24 cellular contexts compared by ENCODE assay signal in the genomic region with DNA sequence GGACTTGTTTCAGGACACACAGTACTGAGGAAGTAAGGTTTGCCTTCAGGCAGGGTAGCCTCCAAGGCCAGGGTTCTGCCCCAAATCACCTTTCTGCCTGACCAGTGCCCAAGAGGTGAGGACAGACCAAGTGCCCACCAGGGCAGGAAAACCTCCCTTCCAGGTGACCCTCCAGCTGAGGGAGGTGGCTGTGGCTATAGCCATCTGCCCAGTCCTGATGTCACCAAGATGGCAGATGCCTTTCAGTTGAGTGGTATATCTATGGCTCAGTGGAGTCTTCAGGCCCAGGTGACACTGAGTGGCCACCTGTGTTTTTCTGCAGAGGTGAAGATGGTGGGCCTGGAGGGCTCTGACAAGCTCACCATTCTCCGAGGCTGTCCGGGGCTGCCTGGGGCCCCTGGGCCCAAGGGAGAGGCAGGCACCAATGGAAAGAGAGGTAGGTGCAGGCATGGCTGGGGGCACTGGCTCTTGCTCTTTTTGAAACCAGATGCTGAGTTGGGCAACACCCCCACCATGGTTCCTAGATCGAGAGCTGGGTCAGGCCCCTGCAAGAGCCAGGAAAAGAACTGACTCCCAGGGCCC. TPM values are rescaled to one million over a fixed set of nuclear protein-coding genes. Genes with fewer than 3 reads are reported as not detected.
DNase-seq lines count a peak whose midpoint lies in the region; ATAC-seq, FAIRE-seq and TF ChIP-seq lines count a peak whose summit lies in the region.
"Had no signal": no experiment of that assay in that cellular context is flagged by ENCODE, and none has a peak within 500 bp of the region (broad histone marks: within the 10 kb centered on the region; RNA-seq: fewer than 3 reads in every experiment).

No MANE protein-coding gene starts in this region.

- ATAC-seq in HepG2: no peak
- ATAC-seq in right lobe of liver: no peak
- ATAC-seq: GM23338, HCT116 had no signal

- H3K36me3 ChIP-seq in liver (ENCODE audit: control insufficient read depth in 4 of 4, insufficient read depth in 3 of 4, low read depth in 1 of 4, low read length in 3 of 4): no peaks in the 10 kb centered on the region
- no peaks in the 10 kb centered on the region for H3K36me3 ChIP-seq in HepG2 (replicated peaks in 1 of 2; ENCODE audit: control insufficient read depth in 1 of 2, insufficient read depth in 2 of 2, low read length in 2 of 2)
- H3K36me3 ChIP-seq in right lobe of liver: no peaks in the 10 kb centered on the region

- POLR2A ChIA-PET in HepG2 (lab: Yijun Ruan, JAX): no interaction called here

- H3K9me3 ChIP-seq in liver (ENCODE audit: control insufficient read depth in 4 of 4, low read length in 3 of 4) (no peaks in the 10 kb centered on the region), HepG2 (ENCODE audit: low read length) (no peaks in the 10 kb centered on the region), right lobe of liver (no peaks in the 10 kb centered on the region)

- no peak for FAIRE-seq in HepG2 (lab: Jason Lieb, UNC)
- FAIRE-seq: GM12891, GM18507 had no signal

- no TSS peak for BruUV-seq in HepG2 (replicated peaks; lab: Mats Ljungman, UMichigan)

- TF ChIP-seq CTCF in liver (IDR thresholded peaks at IDR 0.05; ENCODE audit: low read depth, low read length, missing input control): no peak
- no peak for TF ChIP-seq CTCF in HepG2 (CRISPR knock-in tag; IDR thresholded peaks at IDR 0.05)
- no peak for TF ChIP-seq CTCF in right lobe of liver (IDR thresholded peaks at IDR 0.05)

- no peak overlapping the region for H3K4me2 ChIP-seq in HepG2 (ENCODE audit: low read depth, low read length)
- H3K4me2 ChIP-seq: GM23338 had no signal

- TF ChIP-seq POLR2A in HepG2 (IDR thresholded peaks at IDR 0.05; ENCODE audit: insufficient read depth in 1 of 2, low read depth in 2 of 2, low read length in 2 of 2) (no peak), right lobe of liver (IDR thresholded peaks at IDR 0.05) (no peak)

- H3K79me2 ChIP-seq in HepG2 (ENCODE audit: insufficient read depth, low read length): no peaks in the 10 kb centered on the region

- no peak for DNase-seq in HepG2 (ENCODE audit: low spot score)
- DNase-seq in right lobe of liver: no peak
- DNase-seq in mesenteric fat pad (ENCODE audit: low spot score): peak; percentile 39
- DNase-seq in SHP77 (lab: John Stamatoyannopoulos, UW): no peak
- no peak for DNase-seq in NCI-H2107 treated with DMSO at 0.1 percent for 48 hours (lab: John Stamatoyannopoulos, UW; ENCODE audit: unreplicated experiment)
- DNase-seq: C1 segment of cervical spinal cord; Calu3; CD4-positive, alpha-beta memory T cell; COR-L47; DMS53; DMS79 treated with DMSO at 0.1 percent for 48 hours; GF-D8; H9 had no signal

- H3K27me3 ChIP-seq in liver (ENCODE audit: control insufficient read depth in 4 of 4, insufficient read depth in 4 of 4, low read length in 3 of 4): no peaks in the 10 kb centered on the region
- H3K27me3 ChIP-seq in HepG2 (ENCODE audit: control insufficient read depth in 1 of 2, insufficient read depth in 2 of 2, low read length in 2 of 2): peaks cover 8 to 55% of the 10 kb centered on the region in 2 experiments
- no peaks in the 10 kb centered on the region for H3K27me3 ChIP-seq in right lobe of liver

- intact Hi-C loops in HepG2 (cut with micrococcal nuclease; ENCODE audit: unreplicated experiment): no loop called here
- intact Hi-C loops in right lobe of liver (cut with DNase I): no loop called here

- H2AFZ ChIP-seq in HepG2 (ENCODE audit: low read length): no peak overlapping the region
- H2AFZ ChIP-seq: GM23338 had no signal

- no peaks in the 10 kb centered on the region for H3K4me1 ChIP-seq in liver (ENCODE audit: control insufficient read depth in 4 of 4, insufficient read depth in 4 of 4, low read length in 3 of 4)
- no peaks in the 10 kb centered on the region for H3K4me1 ChIP-seq in HepG2 (ENCODE audit: insufficient read depth, low read length)
- no peaks in the 10 kb centered on the region for H3K4me1 ChIP-seq in right lobe of liver

- in situ Hi-C loops in HepG2 (cut with HindIII; ENCODE audit: extremely low pct_ligation_motif_present, low pct_unique_long_range_greater_than_20kb): no loop called here

- TF ChIP-seq RAD21 in liver (IDR thresholded peaks at IDR 0.05): no peak
- no peak for TF ChIP-seq RAD21 in HepG2 (CRISPR knock-in tag; IDR thresholded peaks at IDR 0.05)

- H3K27ac ChIP-seq in liver (ENCODE audit: low read depth in 1 of 2, low read length in 2 of 2) (peak overlapping the region in 1 of 2 donors; percentile 23), HepG2 (ENCODE audit: extremely low read length, insufficient read depth, low read length) (no peak overlapping the region), right lobe of liver (peak overlapping the region; percentile 34 to 57 (median 47))

- no peaks in the 10 kb centered on the region for H4K20me1 ChIP-seq in HepG2 (ENCODE audit: insufficient read depth, low read length)

- 72% methylated on average over 3 of the region's 3 CpGs for WGBS in liver
- 5% methylated on average over 2 of the region's 3 CpGs for WGBS in HepG2 (ENCODE audit: low lambda C conversion rate)
- WGBS in right lobe of liver (ENCODE audit: insufficient coverage, low coverage, low lambda C conversion rate, missing lambda C conversion rate): 83% methylated on average over 2 of the region's 3 CpGs

- CTCF ChIA-PET in HepG2 (lab: Yijun Ruan, JAX; ENCODE audit: low intra/inter-chr PET ratio, low total read pairs): no interaction called here

- H3K4me3 ChIP-seq in liver (ENCODE audit: low read depth in 1 of 3, low read length in 3 of 3) (peak overlapping the region in 2 of 3 donors; percentile 6 to 37), HepG2 (replicated peaks in 1 of 3; ENCODE audit: insufficient read depth in 1 of 3, low read depth in 2 of 3, low read length in 3 of 3) (no peak overlapping the region), right lobe of liver (peak overlapping the region; percentile 14 to 39 (median 35))
- H3K4me3 ChIP-seq: GM23338 had no signal

- H3K9ac ChIP-seq in liver (ENCODE audit: low read depth in 1 of 2, low read length in 2 of 2): no peak overlapping the region
- no peak overlapping the region for H3K9ac ChIP-seq in HepG2 (ENCODE audit: insufficient read depth, low read depth, low read length)

- TF ChIP-seq EP300 in HepG2 (IDR thresholded peaks at IDR 0.05; ENCODE audit: low read depth in 2 of 2, low read length in 2 of 2): no peak
- TF ChIP-seq EP300 in HepG2 (CRISPR knock-in tag; IDR thresholded peaks at IDR 0.05; ENCODE audit: borderline replicate concordance): no peak

RNA-seq across cellular contexts. Expression of a gene that starts 1.7 kb away (rescaled TPM):
- total RNA-seq in liver: 100 to 1,000 TPM in 1 of 2 donors, 10 to 100 TPM in 1; 23.6 to 124 TPM
- polyA plus RNA-seq in liver: 100 to 1,000 TPM; 118 to 186 TPM
- total RNA-seq in HepG2 (2016; rRNA removed; fragmentation: Illumina TruSeq; extraction: Trizol): not detected in 2 replicates
- not detected in 2 replicates for total RNA-seq in HepG2 (2016; cell fraction: cytosol; rRNA removed; fragmentation: Illumina TruSeq; extraction: Trizol; ENCODE audit: low read depth)
- not detected in 2 replicates for total RNA-seq in HepG2 (2016; cell fraction: insoluble cytoplasmic fraction; rRNA removed; fragmentation: Illumina TruSeq; extraction: Trizol)
- total RNA-seq in HepG2 (2016; cell fraction: membrane; rRNA removed; fragmentation: Illumina TruSeq; extraction: Trizol): not detected in 2 replicates
- not detected in 2 replicates for total RNA-seq in HepG2 (2016; cell fraction: nucleus; rRNA removed; fragmentation: Illumina TruSeq; extraction: Trizol)
- not detected in 2 replicates for polyA plus RNA-seq in HepG2 (2011; rRNA removed)
- not detected in 2 replicates for polyA plus RNA-seq in HepG2 (2011; cell fraction: cytosol; rRNA removed)
- not detected in 2 replicates for polyA plus RNA-seq in HepG2 (2011; cell fraction: nucleus; rRNA removed)
- not detected in 2 replicates for polyA plus RNA-seq in HepG2 (2012)
- not detected in 2 replicates for polyA plus RNA-seq in HepG2 (2016; cell fraction: cytosol; fragmentation: Illumina TruSeq; extraction: Trizol; ENCODE audit: low read depth)
- not detected in 2 replicates for polyA plus RNA-seq in HepG2 (2016; cell fraction: insoluble cytoplasmic fraction; fragmentation: Illumina TruSeq; extraction: Trizol; ENCODE audit: low read depth)
- not detected in 2 replicates for polyA plus RNA-seq in HepG2 (2016; cell fraction: membrane; fragmentation: Illumina TruSeq; extraction: Trizol; ENCODE audit: low read depth)
- polyA plus RNA-seq in HepG2 (2016; cell fraction: nucleus; fragmentation: Illumina TruSeq; extraction: Trizol; ENCODE audit: insufficient read depth, low read depth): not detected in 2 replicates
- polyA minus RNA-seq in HepG2 (2011; rRNA and poly(A)+ RNA removed; ENCODE audit: low replicate concordance): not detected in 2 replicates
- polyA minus RNA-seq in HepG2 (2011; cell fraction: cytosol; rRNA and poly(A)+ RNA removed): not detected in 2 replicates
- polyA minus RNA-seq in HepG2 (2011; cell fraction: nucleus; rRNA and poly(A)+ RNA removed): not detected in 2 replicates
- total RNA-seq in right lobe of liver: 100 to 1,000 TPM in 1 of 6 experiments, 10 to 100 TPM in 5; 46.6 to 116 (median 77.3) TPM
- 1.2 TPM for total RNA-seq in mesenteric fat pad
- total RNA-seq: A172; A673; Calu3; CD4-positive, alpha-beta memory T cell; Daoy; G401; GM23338; H4; H9 had no signal
- polyA plus RNA-seq: BJ; CD4-positive, alpha-beta memory T cell; GM23338 had no signal

RNA-seq across cellular contexts. Expression of a gene that starts 35.4 kb away (rescaled TPM):
- total RNA-seq in liver (10 to 100 TPM in 1 of 2 donors, 1 to 10 TPM in 1; 7.8 to 15.0 TPM), HepG2 (2016; rRNA removed; fragmentation: Illumina TruSeq; extraction: Trizol) (not detected in 2 replicates), right lobe of liver (1 to 10 TPM in 5 of 6 experiments, under 1 TPM in 1; 0.68 to 5.3 (median 1.7) TPM), mesenteric fat pad (27.9 TPM)
- polyA plus RNA-seq in liver (1 to 10 TPM in 1 of 2 donors, under 1 TPM in 1; 0.97 to 2.9 TPM), HepG2 (2011; rRNA removed) (not detected in 2 replicates)
- total RNA-seq in HepG2 (2016; cell fraction: cytosol; rRNA removed; fragmentation: Illumina TruSeq; extraction: Trizol; ENCODE audit: low read depth): not detected in 2 replicates
- total RNA-seq in HepG2 (2016; cell fraction: insoluble cytoplasmic fraction; rRNA removed; fragmentation: Illumina TruSeq; extraction: Trizol): not detected in 2 replicates
- total RNA-seq in HepG2 (2016; cell fraction: membrane; rRNA removed; fragmentation: Illumina TruSeq; extraction: Trizol): not detected in 2 replicates
- not detected in 2 replicates for total RNA-seq in HepG2 (2016; cell fraction: nucleus; rRNA removed; fragmentation: Illumina TruSeq; extraction: Trizol)
- polyA plus RNA-seq in HepG2 (2011; cell fraction: cytosol; rRNA removed): not detected in 2 replicates
- polyA plus RNA-seq in HepG2 (2011; cell fraction: nucleus; rRNA removed): not detected in 2 replicates
- not detected in 2 replicates for polyA plus RNA-seq in HepG2 (2012)
- polyA plus RNA-seq in HepG2 (2016; cell fraction: cytosol; fragmentation: Illumina TruSeq; extraction: Trizol; ENCODE audit: low read depth): not detected in 2 replicates
- not detected in 2 replicates for polyA plus RNA-seq in HepG2 (2016; cell fraction: insoluble cytoplasmic fraction; fragmentation: Illumina TruSeq; extraction: Trizol; ENCODE audit: low read depth)
- not detected in 2 replicates for polyA plus RNA-seq in HepG2 (2016; cell fraction: membrane; fragmentation: Illumina TruSeq; extraction: Trizol; ENCODE audit: low read depth)
- not detected in 2 replicates for polyA plus RNA-seq in HepG2 (2016; cell fraction: nucleus; fragmentation: Illumina TruSeq; extraction: Trizol; ENCODE audit: insufficient read depth, low read depth)
- not detected in 2 replicates for polyA minus RNA-seq in HepG2 (2011; rRNA and poly(A)+ RNA removed; ENCODE audit: low replicate concordance)
- not detected in 2 replicates for polyA minus RNA-seq in HepG2 (2011; cell fraction: cytosol; rRNA and poly(A)+ RNA removed)
- not detected in 2 replicates for polyA minus RNA-seq in HepG2 (2011; cell fraction: nucleus; rRNA and poly(A)+ RNA removed)
- total RNA-seq: A172, A673, Calu3, Daoy, G401, GM23338, H4, H9 had no signal
- polyA plus RNA-seq: BJ, GM23338 had no signal

Comparison
In these comparisons a context has a peak if more than half of its experiments do, and no peak if none do; other contexts are left out.
1. H3K4me3 ChIP-seq: peak in liver (2 of 3) and right lobe of liver (3 of 3); none in HepG2 (0 of 3).
2. RNA of a gene that starts 1.7 kb away (total RNA-seq): 23.6 to 124 TPM in liver and 46.6 to 116 TPM in right lobe of liver; 1.2 TPM in mesenteric fat pad (single experiment) and not detected in HepG2; every median in the first group is over 10 times any median in the second.